In genomic region chr1:81125672-81126071, GRCh38 we compare ENCODE assay signal across 16 cellular contexts.
A peak's percentile ranks its signal among the peaks of the same experiment; 100 is the strongest.
DNase-seq lines count a peak whose midpoint lies in the region; TF ChIP-seq lines count a peak whose summit lies in the region.
"Had no signal": no experiment of that assay in that cellular context is flagged by ENCODE, and none has a peak within 500 bp of the region (broad histone marks: within the 10 kb centered on the region; RNA-seq: fewer than 3 reads in every experiment).

No MANE protein-coding gene starts in this region.

- no peaks in the 10 kb centered on the region for H3K4me1 Mint-ChIP-seq in T-helper 2 cell treated with Interferon-gamma antibody and Interleukin-4, amounts not matched to agents 5 μg/mL and 100 μg/mL, for 36 hours (ENCODE audit: low read depth)
- peaks cover 6% of the 10 kb centered on the region for H3K4me1 Mint-ChIP-seq in glutamatergic neuron (ENCODE audit: low read depth, unreplicated experiment)
- H3K4me1 Mint-ChIP-seq: B cell had no signal

- peaks cover 16% of the 10 kb centered on the region for H3K9me3 Mint-ChIP-seq in T-helper 2 cell treated with Interferon-gamma antibody and Interleukin-4, amounts not matched to agents 5 μg/mL and 100 μg/mL, for 36 hours
- no peaks in the 10 kb centered on the region for H3K9me3 Mint-ChIP-seq in glutamatergic neuron (ENCODE audit: unreplicated experiment)

- DNase-seq in CD1c-positive myeloid dendritic cell (ENCODE audit: extremely low spot score) (peak; percentile 42), NOMO-1 (lab: John Stamatoyannopoulos, UW; ENCODE audit: unreplicated experiment in 2 of 2) (peak; percentile 61 to 92), SKM-1 treated with dmso at 0.1 percent for 144 hours (lab: John Stamatoyannopoulos, UW; ENCODE audit: unreplicated experiment) (peak; percentile 52), left kidney (ENCODE audit: low read depth, low spot score) (peak; percentile 10), NCI-H1436 (lab: John Stamatoyannopoulos, UW) (no peak), GM13976 (ENCODE audit: low spot score) (no peak), glutamatergic neuron (no peak)
- DNase-seq in T-helper 2 cell treated with Interferon-gamma antibody and Interleukin-4, amounts not matched to agents 5 μg/mL and 100 μg/mL, for 36 hours (ENCODE audit: low spot score) = no peak
- DNase-seq: ACHN; CD8-positive, alpha-beta T cell; DMS79; NCI-H1436 treated with DMSO at 0.1 percent for 48 hours; NCI-H2029 treated with DMSO at 0.1 percent for 48 hours; NCI-H2171 treated with DMSO at 0.1 percent for 48 hours; NCI-H748 treated with DMSO at 0.1 percent for 48 hours had no signal

- H3K27ac Mint-ChIP-seq in T-helper 2 cell treated with Interferon-gamma antibody and Interleukin-4, amounts not matched to agents 5 μg/mL and 100 μg/mL, for 36 hours = no peak overlapping the region
- H3K27ac Mint-ChIP-seq in glutamatergic neuron (ENCODE audit: unreplicated experiment) = no peak overlapping the region
- H3K27ac Mint-ChIP-seq: B cell; CD8-positive, alpha-beta T cell had no signal

- in situ Hi-C loops in GM13976 (cut with MboI; ENCODE audit: low sequenced_read_pairs, unreplicated experiment) = no loop called here

- TF ChIP-seq CTCF in GM13976 (IDR thresholded peaks at IDR 0.05; ENCODE audit: borderline replicate concordance, control extremely low read depth, extremely low read depth, insufficient read depth, missing control alignments) (no peak), glutamatergic neuron (IDR thresholded peaks at IDR 0.05; ENCODE audit: partially characterized antibody, unreplicated experiment) (no peak)

- no peak overlapping the region for H3K4me3 Mint-ChIP-seq in T-helper 2 cell treated with Interferon-gamma antibody and Interleukin-4, amounts not matched to agents 5 μg/mL and 100 μg/mL, for 36 hours
- no peak overlapping the region for H3K4me3 Mint-ChIP-seq in glutamatergic neuron (ENCODE audit: unreplicated experiment)
- H3K4me3 Mint-ChIP-seq: B cell; CD8-positive, alpha-beta T cell had no signal

- H3K36me3 Mint-ChIP-seq in T-helper 2 cell treated with Interferon-gamma antibody and Interleukin-4, amounts not matched to agents 5 μg/mL and 100 μg/mL, for 36 hours (ENCODE audit: low read depth) = no peaks in the 10 kb centered on the region
- no peaks in the 10 kb centered on the region for H3K36me3 Mint-ChIP-seq in glutamatergic neuron (ENCODE audit: unreplicated experiment)
- H3K36me3 Mint-ChIP-seq: CD8-positive, alpha-beta T cell had no signal

- no peaks in the 10 kb centered on the region for H3K27me3 Mint-ChIP-seq in T-helper 2 cell treated with Interferon-gamma antibody and Interleukin-4, amounts not matched to agents 5 μg/mL and 100 μg/mL, for 36 hours (ENCODE audit: low read depth)
- H3K27me3 Mint-ChIP-seq in glutamatergic neuron (ENCODE audit: unreplicated experiment) = no peaks in the 10 kb centered on the region
- H3K27me3 Mint-ChIP-seq: B cell had no signal

Comparison
In these comparisons a context has a peak if more than half of its experiments do, and no peak if none do; other contexts are left out.
1. DNase-seq: peak in CD1c-positive myeloid dendritic cell (single experiment), NOMO-1 (2 of 2), SKM-1 treated with dmso at 0.1 percent for 144 hours (single experiment) and left kidney (single experiment); none in T-helper 2 cell treated with Interferon-gamma antibody and Interleukin-4, amounts not matched to agents 5 μg/mL and 100 μg/mL, for 36 hours (single experiment), NCI-H1436 (single experiment), GM13976 (single experiment) and glutamatergic neuron (single experiment).